In the genomic region with DNA sequence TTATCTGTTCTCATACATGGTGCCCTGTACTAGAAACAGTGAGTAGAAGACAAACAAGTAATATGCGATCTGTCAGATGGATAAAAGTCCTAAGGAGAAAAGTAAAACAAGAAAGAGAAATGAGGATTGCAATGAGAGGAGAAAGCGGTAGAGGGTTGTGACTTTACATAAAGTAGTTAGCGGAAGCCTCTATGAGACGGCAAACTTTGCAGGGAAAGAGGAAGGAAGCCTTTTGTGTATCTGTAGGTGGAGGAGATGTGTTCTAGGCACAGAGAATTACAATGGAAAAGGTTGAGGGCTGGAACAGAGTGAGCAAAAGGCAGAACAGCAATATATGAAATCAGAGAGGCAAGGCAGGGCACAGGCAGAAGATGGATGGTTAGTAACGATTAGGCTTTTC, we compare ENCODE assay signal across 22 cellular contexts.
"Had no signal": no experiment of that assay in that cellular context is flagged by ENCODE, and none has a peak within 500 bp of the region (broad histone marks: within the 10 kb centered on the region; RNA-seq: fewer than 3 reads in every experiment).

No MANE protein-coding gene starts in this region.

- H3K4me2 ChIP-seq: smooth muscle cell had no signal

- H3K4me3 ChIP-seq: left ventricle myocardium inferior, lung, mucosa of descending colon, ovary, right atrium auricular region, right lobe of liver, smooth muscle cell, tibial nerve, uterus had no signal

- H3K27me3 ChIP-seq: ovary, right atrium auricular region, right lobe of liver, tibial nerve, uterus had no signal

- H3K36me3 ChIP-seq: left ventricle myocardium inferior, ovary, right atrium auricular region, right lobe of liver, tibial nerve, uterus had no signal

- H3K27ac ChIP-seq: left ventricle myocardium inferior, ovary, right atrium auricular region, right lobe of liver, tibial nerve, uterus had no signal

- H3K9me3 ChIP-seq: mucosa of descending colon, ovary, right atrium auricular region, right lobe of liver, tibial nerve, uterus had no signal

- ATAC-seq: mucosa of descending colon; naive thymus-derived CD4-positive, alpha-beta T cell; natural killer cell treated with Interleukin-12 subunit alpha and Interleukin-12 subunit beta and Interleukin-15 and Interleukin-18, amount 100 ng/mL, for 72 hours; right lobe of liver; stimulated activated memory B cell treated with anti-CD40 and anti-IgM and Interleukin-4, amounts not matched to agents 10 μg/mL and 1 μg/mL and 100 μg/mL, for 72 hours; stimulated activated naive CD8-positive, alpha-beta T cell treated with anti-CD3 and anti-CD28 coated beads, Interleukin-15, amount 100 ng/mL, for 72 hours had no signal

- DNase-seq: immature natural killer cell; kidney; left ventricle myocardium inferior; midbrain; mucosa of descending colon; naive thymus-derived CD4-positive, alpha-beta T cell; ovary; right lobe of liver; stimulated activated CD4-positive, alpha-beta T cell treated with anti-CD3 and anti-CD28 coated beads, Interleukin-1b, Interleukin-23, amount 100 ng/mL, for 48 hours; stimulated activated CD4-positive, alpha-beta T cell treated with anti-CD3 and anti-CD28 coated beads, Interleukin-2, amount 100 ng/mL, for 48 hours; stimulated activated CD4-positive, alpha-beta T cell treated with anti-CD3 and anti-CD28 coated beads, Interleukin-4, amount 100 ng/mL, for 4 hours; stimulated activated CD8-positive, alpha-beta memory T cell treated with anti-CD3 and anti-CD28 coated beads, Interleukin-4, amount 100 ng/mL, for 48 hours; stimulated activated naive CD4-positive, alpha-beta T cell treated with Interleukin-2 at 50 U/mL for 16 hours; stimulated activated naive CD8-positive, alpha-beta T cell treated with anti-CD3 and anti-CD28 coated beads, Interleukin-15, amount 100 ng/mL, for 72 hours; substantia nigra; uterus had no signal

- H3K4me1 ChIP-seq: left ventricle myocardium inferior, right atrium auricular region, right lobe of liver, tibial nerve, uterus had no signal
